Comparison of ENCODE assay signal across 17 cellular contexts in genomic region chr5:107919969-107920368, GRCh38.
DNase-seq lines count a peak whose midpoint lies in the region; ATAC-seq and TF ChIP-seq lines count a peak whose summit lies in the region.
"Had no signal": no experiment of that assay in that cellular context is flagged by ENCODE, and none has a peak within 500 bp of the region (broad histone marks: within the 10 kb centered on the region; RNA-seq: fewer than 3 reads in every experiment).

No MANE protein-coding gene starts in this region.

- peaks cover 18% of the 10 kb centered on the region for H3K4me1 ChIP-seq in neural progenitor cell
- H3K4me1 ChIP-seq: vagina had no signal

- peak; percentile 78 for ATAC-seq in activated CD8-positive, alpha-beta memory T cell treated with anti-CD3 and anti-CD28 coated beads, Interleukin-2, amount 10 ng/mL, durations not matched to agents 7 days and 5 days
- ATAC-seq in GM19463 (IDR thresholded peaks at IDR 0.05; ENCODE audit: unreplicated experiment): peak; percentile 76
- ATAC-seq in HG02885 (IDR thresholded peaks at IDR 0.05; ENCODE audit: poor library complexity, unreplicated experiment): peak; percentile 79
- peak; percentile 88 for ATAC-seq in activated T-helper 17 cell treated with anti-CD3 and anti-CD28 coated beads, Interleukin-2, amount 50 U/mL, for 72 hours (replicated peaks)

- no peaks in the 10 kb centered on the region for H3K79me2 ChIP-seq in neural progenitor cell (ENCODE audit: low read depth)

- no peaks in the 10 kb centered on the region for H3K9me3 Mint-ChIP-seq in activated CD8-positive, alpha-beta memory T cell treated with anti-CD3 and anti-CD28 coated beads, Interleukin-2, amount 10 ng/mL, durations not matched to agents 7 days and 5 days (ENCODE audit: low read depth)
- no peaks in the 10 kb centered on the region for H3K9me3 Mint-ChIP-seq in activated T-helper 17 cell treated with anti-CD3 and anti-CD28 coated beads, Interleukin-2, amount 50 U/mL, for 72 hours
- no peaks in the 10 kb centered on the region for H3K9me3 Mint-ChIP-seq in neural progenitor cell
- H3K9me3 Mint-ChIP-seq: CD8-positive, alpha-beta memory T cell; IgD-negative memory B cell had no signal

- H3K36me3 ChIP-seq in neural progenitor cell: no peaks in the 10 kb centered on the region
- H3K36me3 ChIP-seq: vagina had no signal

- no peak overlapping the region for H3K4me2 ChIP-seq in neural progenitor cell

- no peaks in the 10 kb centered on the region for H3K9me3 ChIP-seq in neural progenitor cell (ENCODE audit: low read depth)
- H3K9me3 ChIP-seq: vagina had no signal

- H3K27ac Mint-ChIP-seq in activated CD8-positive, alpha-beta memory T cell treated with anti-CD3 and anti-CD28 coated beads, Interleukin-2, amount 10 ng/mL, durations not matched to agents 7 days and 5 days: peak overlapping the region; percentile 46
- peak overlapping the region; percentile 25 for H3K27ac Mint-ChIP-seq in activated T-helper 17 cell treated with anti-CD3 and anti-CD28 coated beads, Interleukin-2, amount 50 U/mL, for 72 hours
- H3K27ac Mint-ChIP-seq in neural progenitor cell: no peak overlapping the region
- H3K27ac Mint-ChIP-seq: CD8-positive, alpha-beta memory T cell; IgD-negative memory B cell had no signal

- H3F3A ChIP-seq in neural progenitor cell (ENCODE audit: low read depth): no peaks in the 10 kb centered on the region

- H3K4me3 Mint-ChIP-seq in activated CD8-positive, alpha-beta memory T cell treated with anti-CD3 and anti-CD28 coated beads, Interleukin-2, amount 10 ng/mL, durations not matched to agents 7 days and 5 days: no peak overlapping the region
- peak overlapping the region; percentile 8 for H3K4me3 Mint-ChIP-seq in activated T-helper 17 cell treated with anti-CD3 and anti-CD28 coated beads, Interleukin-2, amount 50 U/mL, for 72 hours
- no peak overlapping the region for H3K4me3 Mint-ChIP-seq in neural progenitor cell
- H3K4me3 Mint-ChIP-seq: CD8-positive, alpha-beta memory T cell; IgD-negative memory B cell had no signal

- no peak overlapping the region for H3K4me3 ChIP-seq in neural progenitor cell
- H3K4me3 ChIP-seq in foreskin fibroblast (ENCODE audit: low read depth in 1 of 2, low read length in 2 of 2): no peak overlapping the region
- H3K4me3 ChIP-seq: vagina had no signal

- no peak overlapping the region for H2AFZ ChIP-seq in neural progenitor cell (replicated peaks)

- H3K27me3 ChIP-seq in neural progenitor cell: no peaks in the 10 kb centered on the region
- H3K27me3 ChIP-seq: vagina had no signal

- no peak for TF ChIP-seq CTCF in neural progenitor cell (IDR thresholded peaks at IDR 0.05)
- no peak for TF ChIP-seq CTCF in foreskin fibroblast (IDR thresholded peaks at IDR 0.05; ENCODE audit: low read depth, low read length)

- peak; percentile 43 for DNase-seq in activated CD8-positive, alpha-beta memory T cell treated with anti-CD3 and anti-CD28 coated beads, Interleukin-2, amount 10 ng/mL, durations not matched to agents 7 days and 5 days
- DNase-seq in activated CD8-positive, alpha-beta memory T cell treated with anti-CD3 and anti-CD28 coated beads for 24 hours: no peak
- DNase-seq in neural progenitor cell (ENCODE audit: low spot score) (no peak), NCI-H226 (no peak), foreskin fibroblast (no peak)
- DNase-seq: amniotic stem cell; CD8-positive, alpha-beta memory T cell; NCI-H1092 treated with DMSO at 0.1 percent for 48 hours; NCI-H2171 treated with DMSO at 0.1 percent for 48 hours; occipital lobe; SIG-M5; stimulated activated naive CD4-positive, alpha-beta T cell treated with Interleukin-2 at 50 U/mL for 16 hours had no signal

- H4K20me1 ChIP-seq in neural progenitor cell (ENCODE audit: low read depth): no peaks in the 10 kb centered on the region

- CTCF ChIA-PET in activated CD8-positive, alpha-beta memory T cell treated with anti-CD3 and anti-CD28 coated beads, Interleukin-2, amount 10 ng/mL, durations not matched to agents 7 days and 5 days (lab: Charles Lee): no interaction called here

- H3K27me3 Mint-ChIP-seq in activated CD8-positive, alpha-beta memory T cell treated with anti-CD3 and anti-CD28 coated beads, Interleukin-2, amount 10 ng/mL, durations not matched to agents 7 days and 5 days: no peaks in the 10 kb centered on the region
- no peaks in the 10 kb centered on the region for H3K27me3 Mint-ChIP-seq in activated T-helper 17 cell treated with anti-CD3 and anti-CD28 coated beads, Interleukin-2, amount 50 U/mL, for 72 hours
- peaks cover 4% of the 10 kb centered on the region for H3K27me3 Mint-ChIP-seq in neural progenitor cell (ENCODE audit: insufficient read depth, low read depth)
- H3K27me3 Mint-ChIP-seq: CD8-positive, alpha-beta memory T cell; IgD-negative memory B cell had no signal

- peaks cover 40% of the 10 kb centered on the region for H3K4me1 Mint-ChIP-seq in activated CD8-positive, alpha-beta memory T cell treated with anti-CD3 and anti-CD28 coated beads, Interleukin-2, amount 10 ng/mL, durations not matched to agents 7 days and 5 days
- H3K4me1 Mint-ChIP-seq in activated T-helper 17 cell treated with anti-CD3 and anti-CD28 coated beads, Interleukin-2, amount 50 U/mL, for 72 hours: peaks cover 10% of the 10 kb centered on the region
- peaks cover 25% of the 10 kb centered on the region for H3K4me1 Mint-ChIP-seq in neural progenitor cell
- H3K4me1 Mint-ChIP-seq: CD8-positive, alpha-beta memory T cell; IgD-negative memory B cell had no signal

- no peak overlapping the region for H3K9ac ChIP-seq in neural progenitor cell

- peaks cover 5% of the 10 kb centered on the region for H3K36me3 Mint-ChIP-seq in activated CD8-positive, alpha-beta memory T cell treated with anti-CD3 and anti-CD28 coated beads, Interleukin-2, amount 10 ng/mL, durations not matched to agents 7 days and 5 days
- no peaks in the 10 kb centered on the region for H3K36me3 Mint-ChIP-seq in activated T-helper 17 cell treated with anti-CD3 and anti-CD28 coated beads, Interleukin-2, amount 50 U/mL, for 72 hours (ENCODE audit: low read depth)
- no peaks in the 10 kb centered on the region for H3K36me3 Mint-ChIP-seq in neural progenitor cell

- H3K27ac ChIP-seq in neural progenitor cell: no peak overlapping the region
- H3K27ac ChIP-seq: vagina had no signal
